In genomic region chr2:221343524-221343923, GRCh38 we compare ENCODE assay signal across 14 cellular contexts.
"Had no signal": no experiment of that assay in that cellular context is flagged by ENCODE, and none has a peak within 500 bp of the region (broad histone marks: within the 10 kb centered on the region; RNA-seq: fewer than 3 reads in every experiment).

No MANE protein-coding gene starts in this region.

- DNase-seq: activated CD4-positive, alpha-beta T cell treated with anti-CD3 and anti-CD28 coated beads, Interleukin-2, amount 10 ng/mL, durations not matched to agents 7 days and 5 days; activated CD4-positive, CD25-positive, alpha-beta regulatory T cell; activated naive CD4-positive, alpha-beta T cell treated with anti-CD3 and anti-CD28 coated beads, Interleukin-2, amount 50 U/mL, for 16 hours; adrenal gland; colonic mucosa; effector CD4-positive, alpha-beta T cell; foreskin melanocyte; head of caudate nucleus; left colon; naive B cell; pancreas; stimulated activated CD4-positive, alpha-beta T cell treated with anti-CD3 and anti-CD28 coated beads, Interleukin-4, amount 100 ng/mL, for 4 hours; tibial artery had no signal

- H3K9me3 Mint-ChIP-seq: activated CD4-positive, alpha-beta T cell treated with anti-CD3 and anti-CD28 coated beads, Interleukin-2, amount 10 ng/mL, durations not matched to agents 7 days and 5 days had no signal

- H3K27ac Mint-ChIP-seq: activated CD4-positive, alpha-beta T cell treated with anti-CD3 and anti-CD28 coated beads, Interleukin-2, amount 10 ng/mL, durations not matched to agents 7 days and 5 days had no signal

- H3K4me3 ChIP-seq: adrenal gland, colonic mucosa, lung, pancreas, tibial artery had no signal

- H3K4me1 ChIP-seq: colonic mucosa, pancreas, tibial artery had no signal

- ATAC-seq: left colon, pancreas had no signal

- H3K36me3 ChIP-seq: adrenal gland, colonic mucosa, pancreas, tibial artery had no signal

- H3K9me3 ChIP-seq: adrenal gland, colonic mucosa, pancreas, tibial artery had no signal

- H3K27ac ChIP-seq: adrenal gland, colonic mucosa, pancreas, tibial artery had no signal

- H3K4me3 Mint-ChIP-seq: activated CD4-positive, alpha-beta T cell treated with anti-CD3 and anti-CD28 coated beads, Interleukin-2, amount 10 ng/mL, durations not matched to agents 7 days and 5 days; naive B cell had no signal

- H3K4me1 Mint-ChIP-seq: activated CD4-positive, alpha-beta T cell treated with anti-CD3 and anti-CD28 coated beads, Interleukin-2, amount 10 ng/mL, durations not matched to agents 7 days and 5 days; naive B cell had no signal

- H3K36me3 Mint-ChIP-seq: naive B cell had no signal

- H3K27me3 ChIP-seq: adrenal gland, colonic mucosa, pancreas, tibial artery had no signal
